In genomic region chr1:238232036-238232744, GRCh38 we compare ENCODE assay signal across 16 cellular contexts.
A peak's percentile ranks its signal among the peaks of the same experiment; 100 is the strongest.
DNase-seq lines count a peak whose midpoint lies in the region; FAIRE-seq and TF ChIP-seq lines count a peak whose summit lies in the region.
"Had no signal": no experiment of that assay in that cellular context is flagged by ENCODE, and none has a peak within 500 bp of the region (broad histone marks: within the 10 kb centered on the region; RNA-seq: fewer than 3 reads in every experiment).

No MANE protein-coding gene starts in this region.

- H3K4me2 ChIP-seq in astrocyte (ENCODE audit: low read length), result no peak overlapping the region
- H3K4me2 ChIP-seq: BLaER1 treated with 17β-estradiol and CSF1 and Interleukin-3, amounts not matched to agents 10 nM and 100 nM had no signal

- H3K27me3 ChIP-seq in astrocyte (ENCODE audit: insufficient read depth, low read length), result no peaks in the 10 kb centered on the region
- H3K27me3 ChIP-seq: BLaER1 treated with 17β-estradiol and CSF1 and Interleukin-3, amounts not matched to agents 10 nM and 100 nM had no signal

- no peaks in the 10 kb centered on the region for H3K36me3 Mint-ChIP-seq in astrocyte (ENCODE audit: low read depth, unreplicated experiment)
- H3K36me3 Mint-ChIP-seq: CD8-positive, alpha-beta memory T cell had no signal

- no peak for TF ChIP-seq CTCF in astrocyte (IDR thresholded peaks at IDR 0.05; ENCODE audit: insufficient read depth, low read depth, low read length)

- no peaks in the 10 kb centered on the region for H3K9me3 ChIP-seq in astrocyte (ENCODE audit: insufficient read depth, low read depth, low read length)
- H3K9me3 ChIP-seq: BLaER1 treated with 17β-estradiol and CSF1 and Interleukin-3, amounts not matched to agents 10 nM and 100 nM had no signal

- H3K27ac ChIP-seq in astrocyte (ENCODE audit: low read depth, low read length), result no peak overlapping the region
- H3K27ac ChIP-seq: BLaER1 treated with 17β-estradiol and CSF1 and Interleukin-3, amounts not matched to agents 10 nM and 100 nM; HL-60 had no signal

- no peaks in the 10 kb centered on the region for H3K36me3 ChIP-seq in astrocyte (ENCODE audit: insufficient read depth, low read length)
- H3K36me3 ChIP-seq: BLaER1 treated with 17β-estradiol and CSF1 and Interleukin-3, amounts not matched to agents 10 nM and 100 nM had no signal

- no peaks in the 10 kb centered on the region for H4K20me1 ChIP-seq in astrocyte (ENCODE audit: insufficient read depth, low read length)
- H4K20me1 ChIP-seq: BLaER1 treated with 17β-estradiol and CSF1 and Interleukin-3, amounts not matched to agents 10 nM and 100 nM had no signal

- FAIRE-seq in astrocyte (lab: Jason Lieb, UNC) (no peak), HTR-8/SVneo (lab: Jason Lieb, UNC) (no peak)
- FAIRE-seq: A204.1, H54 had no signal

- no peak overlapping the region for H2AFZ ChIP-seq in astrocyte (ENCODE audit: low read depth, low read length)

- H3K4me3 Mint-ChIP-seq in astrocyte (ENCODE audit: unreplicated experiment), result no peak overlapping the region
- H3K4me3 Mint-ChIP-seq: CD8-positive, alpha-beta memory T cell had no signal

- H3K4me1 Mint-ChIP-seq in astrocyte (ENCODE audit: low read depth, unreplicated experiment), result peaks cover 3% of the 10 kb centered on the region
- H3K4me1 Mint-ChIP-seq: CD8-positive, alpha-beta memory T cell had no signal

- DNase-seq in DMS 273 (lab: John Stamatoyannopoulos, UW; ENCODE audit: unreplicated experiment) (peak; percentile 65), NCI-H446 (lab: John Stamatoyannopoulos, UW) (peak; percentile 79 to 91), astrocyte (ENCODE audit: low read depth) (peak; percentile 35), myocyte (ENCODE audit: low read depth) (peak; percentile 8), activated gamma-delta T cell treated with Interleukin-2 at 50 U/mL for 16 hours (no peak), middle frontal gyrus (ENCODE audit: extremely low spot score, low spot score) (no peak), HTR-8/SVneo (ENCODE audit: insufficient read length, low spot score) (no peak)
- no peak for DNase-seq in stimulated activated CD4-positive, alpha-beta T cell treated with anti-CD3 and anti-CD28 coated beads, Interleukin-4, amount 100 ng/mL, for 4 hours
- DNase-seq: CD8-positive, alpha-beta memory T cell; NCI-H1930; NCI-H2171; NCI-H774 had no signal

- H3K27ac Mint-ChIP-seq in astrocyte (ENCODE audit: unreplicated experiment), result no peak overlapping the region
- H3K27ac Mint-ChIP-seq: CD8-positive, alpha-beta memory T cell had no signal

- H3K4me1 ChIP-seq in astrocyte (ENCODE audit: insufficient read depth, low read length), result no peaks in the 10 kb centered on the region
- H3K4me1 ChIP-seq: BLaER1 treated with 17β-estradiol and CSF1 and Interleukin-3, amounts not matched to agents 10 nM and 100 nM had no signal

- H3K9me3 Mint-ChIP-seq in astrocyte (ENCODE audit: unreplicated experiment), result no peaks in the 10 kb centered on the region

- H3K9ac ChIP-seq in astrocyte (ENCODE audit: low read length), result no peak overlapping the region
- H3K9ac ChIP-seq: BLaER1 treated with 17β-estradiol and CSF1 and Interleukin-3, amounts not matched to agents 10 nM and 100 nM had no signal

- H3K27me3 Mint-ChIP-seq in astrocyte (ENCODE audit: low read depth, unreplicated experiment), result no peaks in the 10 kb centered on the region
- H3K27me3 Mint-ChIP-seq: CD8-positive, alpha-beta memory T cell had no signal

- no peak overlapping the region for H3K4me3 ChIP-seq in astrocyte (ENCODE audit: insufficient read depth, low read depth, low read length)
- H3K4me3 ChIP-seq: BLaER1 treated with 17β-estradiol and CSF1 and Interleukin-3, amounts not matched to agents 10 nM and 100 nM had no signal

- H3K79me2 ChIP-seq in astrocyte (ENCODE audit: insufficient read depth, low read length), result no peaks in the 10 kb centered on the region

Comparison
In these comparisons a context has a peak if more than half of its experiments do, and no peak if none do; other contexts are left out.
1. DNase-seq: peak in DMS 273 (single experiment), NCI-H446 (2 of 2), astrocyte (single experiment) and myocyte (single experiment); none in activated gamma-delta T cell treated with Interleukin-2 at 50 U/mL for 16 hours (single experiment), stimulated activated CD4-positive, alpha-beta T cell treated with anti-CD3 and anti-CD28 coated beads, Interleukin-4, amount 100 ng/mL, for 4 hours (0 of 2), middle frontal gyrus (single experiment) and HTR-8/SVneo (single experiment).